Comparison of ENCODE assay signal across 10 cellular contexts in the genomic region with DNA sequence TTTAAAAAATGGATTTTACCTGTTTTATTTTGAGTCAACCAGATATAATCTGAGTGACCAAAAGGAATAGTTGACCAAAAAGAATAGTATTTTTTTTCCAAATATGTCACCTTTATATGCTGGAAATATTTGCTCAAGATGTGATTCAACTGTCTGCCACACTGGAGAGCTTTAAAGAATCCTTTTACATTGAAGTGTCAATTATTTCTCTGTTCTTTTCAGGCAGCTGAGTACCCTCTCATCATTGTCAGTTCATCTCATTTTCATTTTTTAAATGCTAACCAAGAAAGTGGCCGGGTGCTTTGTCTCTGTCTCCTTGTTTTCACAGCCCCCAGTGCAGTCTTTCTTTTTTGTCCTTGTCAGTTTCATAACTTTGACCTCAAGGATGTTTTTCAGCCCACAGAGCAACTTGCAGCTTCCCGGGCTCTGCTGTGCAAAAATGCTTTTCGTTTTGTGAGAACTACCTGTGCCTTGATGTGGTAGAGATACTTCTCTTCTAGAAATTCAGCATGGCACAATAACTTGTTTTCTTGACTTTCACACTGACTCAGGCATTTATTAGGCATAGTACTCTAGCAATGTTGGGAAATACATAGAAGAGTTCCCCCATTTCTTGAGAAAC. TPM values are rescaled to one million over a fixed set of nuclear protein-coding genes. Genes with fewer than 3 reads are reported as not detected.
DNase-seq lines count a peak whose midpoint lies in the region; ATAC-seq and TF ChIP-seq lines count a peak whose summit lies in the region.
"Had no signal": no experiment of that assay in that cellular context is flagged by ENCODE, and none has a peak within 500 bp of the region (broad histone marks: within the 10 kb centered on the region; RNA-seq: fewer than 3 reads in every experiment).

No MANE protein-coding gene starts in this region.

- ATAC-seq in GM18868 (IDR thresholded peaks at IDR 0.05; ENCODE audit: unreplicated experiment) (peak; percentile 60), GM21526 (IDR thresholded peaks at IDR 0.05; ENCODE audit: low FRiP score, unreplicated experiment) (peak; percentile 63)

- no peaks in the 10 kb centered on the region for H3K9me3 ChIP-seq in adrenal gland (replicated peaks in 1 of 3)

- no peaks in the 10 kb centered on the region for H3K4me1 ChIP-seq in adrenal gland (replicated peaks in 1 of 2)

- peak; percentile 52 for DNase-seq in NCI-H1105 treated with DMSO at 0.1 percent for 48 hours (lab: John Stamatoyannopoulos, UW)
- peak; percentile 13 for DNase-seq in central memory CD4-positive, alpha-beta T cell
- no peak for DNase-seq in adrenal gland
- DNase-seq in HUDEP-2 (lab: John Stamatoyannopoulos, UW; ENCODE audit: unreplicated experiment in 76 of 76): no peak
- no peak for DNase-seq in activated CD4-positive, CD25-positive, alpha-beta regulatory T cell treated with anti-CD3 and anti-CD28 coated beads, Interleukin-2, amount 50 U/mL, for 72 hours
- DNase-seq in medulla oblongata (ENCODE audit: extremely low spot score): no peak
- DNase-seq: midbrain, Right ventricle myocardium superior had no signal

- H3K36me3 ChIP-seq in adrenal gland (replicated peaks in 1 of 2): no peaks in the 10 kb centered on the region

- TF ChIP-seq CTCF in adrenal gland (IDR thresholded peaks at IDR 0.05): no peak

- no peak overlapping the region for H3K27ac ChIP-seq in adrenal gland

- WGBS in adrenal gland, 4 donors: 37 to 45% (median 42%) methylated on average over 3 of the region's 3 CpGs

- H3K27me3 ChIP-seq in adrenal gland: no peaks in the 10 kb centered on the region

- no peak overlapping the region for H3K4me3 ChIP-seq in adrenal gland

- intact Hi-C loops in adrenal gland (cut with DNase I): no loop called here

- TF ChIP-seq POLR2A in adrenal gland (IDR thresholded peaks at IDR 0.05): no peak

RNA-seq across cellular contexts. Expression of gene CERS6, which starts 23.4 kb away (rescaled TPM):
- 10 to 100 TPM; 20.5 to 36.6 (median 29.7) TPM for total RNA-seq in adrenal gland
- 10 to 100 TPM in 1 of 3 donors, 1 to 10 TPM in 2; 5.0 to 26.9 (median 5.2) TPM for polyA plus RNA-seq in adrenal gland

Comparison
In these comparisons a context has a peak if more than half of its experiments do, and no peak if none do; other contexts are left out.
1. DNase-seq: peak in NCI-H1105 treated with DMSO at 0.1 percent for 48 hours (single experiment) and central memory CD4-positive, alpha-beta T cell (single experiment); none in adrenal gland (0 of 7), HUDEP-2 (0 of 76), activated CD4-positive, CD25-positive, alpha-beta regulatory T cell treated with anti-CD3 and anti-CD28 coated beads, Interleukin-2, amount 50 U/mL, for 72 hours (single experiment) and medulla oblongata (single experiment).